In the genomic region with DNA sequence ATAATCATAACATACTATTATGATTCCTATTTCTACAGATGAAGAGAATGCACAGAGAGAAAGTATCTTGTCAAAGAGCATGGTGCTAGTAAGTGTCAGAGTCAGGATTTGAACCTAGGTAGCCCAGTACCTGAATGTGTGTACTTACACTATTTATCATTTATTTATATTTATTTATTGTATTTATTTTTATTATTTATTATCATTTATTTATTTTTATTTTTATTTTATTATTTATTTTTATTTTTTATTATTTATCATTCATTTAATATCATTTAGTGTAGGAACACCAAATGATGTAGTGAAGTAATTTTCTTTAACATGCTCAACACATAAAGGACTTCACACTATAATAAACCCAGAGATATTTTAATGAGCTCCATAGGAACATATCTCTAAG, we compare ENCODE assay signal across 26 cellular contexts.
"Had no signal": no experiment of that assay in that cellular context is flagged by ENCODE, and none has a peak within 500 bp of the region (broad histone marks: within the 10 kb centered on the region; RNA-seq: fewer than 3 reads in every experiment).

No MANE protein-coding gene starts in this region.

- H3K27ac ChIP-seq: ascending aorta, coronary artery, dorsolateral prefrontal cortex, epithelial cell of prostate, esophagus squamous epithelium had no signal

- ATAC-seq: activated naive CD8-positive, alpha-beta T cell treated with anti-CD3 and anti-CD28 coated beads, Interleukin-2, amount 50 U/mL, for 24 hours; activated T-cell treated with anti-CD3 and anti-CD28 coated beads, Interleukin-2, amount 50 U/mL, for 72 hours; effector memory CD8-positive, alpha-beta T cell; T-helper 17 cell had no signal

- FAIRE-seq: bronchial epithelial cell, endothelial cell of umbilical vein had no signal

- H3K36me3 ChIP-seq: ascending aorta, esophagus squamous epithelium had no signal

- DNase-seq: activated CD4-positive, alpha-beta memory T cell treated with anti-CD3 and anti-CD28 coated beads, Interleukin-2, amount 10 ng/mL, durations not matched to agents 7 days and 5 days; activated CD4-positive, alpha-beta T cell treated with anti-CD3 and anti-CD28 coated beads for 1 hour; activated CD4-positive, alpha-beta T cell treated with anti-CD3 and anti-CD28 coated beads for 4 hours; activated CD4-positive, alpha-beta T cell treated with anti-CD3 and anti-CD28 coated beads, Interleukin-2, amount 10 ng/mL, durations not matched to agents 7 days and 5 days; activated CD4-positive, alpha-beta T cell treated with anti-CD3 and anti-CD28 coated beads, Interleukin-2, amount 50 U/mL, for 4 hours; activated CD8-positive, alpha-beta memory T cell treated with anti-CD3 and anti-CD28 coated beads, Interleukin-2, amount 50 U/mL, for 48 hours; activated effector memory CD4-positive, alpha-beta T cell treated with Interleukin-2 at 50 U/mL for 16 hours; activated naive CD4-positive, alpha-beta T cell treated with anti-CD3 and anti-CD28 coated beads for 36 hours; activated naive CD8-positive, alpha-beta T cell treated with anti-CD3 and anti-CD28 coated beads for 36 hours; activated naive CD8-positive, alpha-beta T cell treated with anti-CD3 and anti-CD28 coated beads, Interleukin-2, amount 50 U/mL, for 24 hours; activated T-cell treated with anti-CD3 and anti-CD28 coated beads for 4 hours; activated T-cell treated with anti-CD3 and anti-CD28 coated beads, Interleukin-2, amount 50 U/mL, for 24 hours; activated T-cell treated with anti-CD3 and anti-CD28 coated beads, Interleukin-2, amount 50 U/mL, for 72 hours; dorsolateral prefrontal cortex; effector memory CD8-positive, alpha-beta T cell; esophagus squamous epithelium; foreskin melanocyte; head of caudate nucleus; T-helper 1 cell; T-helper 17 cell; T1000 had no signal

- H3K27me3 ChIP-seq: ascending aorta, dorsolateral prefrontal cortex, esophagus squamous epithelium had no signal

- H3K4me1 ChIP-seq: ascending aorta, esophagus squamous epithelium had no signal

- H3K4me3 ChIP-seq: ascending aorta, coronary artery, dorsolateral prefrontal cortex, esophagus squamous epithelium had no signal
